In genomic region chr6:11785449-11785951, GRCh38 we compare ENCODE assay signal across 8 cellular contexts. TPM values are rescaled to one million over a fixed set of nuclear protein-coding genes. Genes with fewer than 3 reads are reported as not detected.
DNase-seq lines count a peak whose midpoint lies in the region; ATAC-seq and TF ChIP-seq lines count a peak whose summit lies in the region.

No MANE protein-coding gene starts in this region.

- H3K4me1 ChIP-seq in heart right ventricle, result no peaks in the 10 kb centered on the region

- H3K27ac ChIP-seq in coronary artery (no peak overlapping the region), heart right ventricle (no peak overlapping the region), WERI-Rb-1 (no peak overlapping the region)

- no peaks in the 10 kb centered on the region for H3K36me3 ChIP-seq in heart right ventricle
- no peaks in the 10 kb centered on the region for H3K36me3 ChIP-seq in WERI-Rb-1

- ATAC-seq in GM19438 (IDR thresholded peaks at IDR 0.05; ENCODE audit: low read depth, unreplicated experiment) (peak; percentile 47), HG03457 (IDR thresholded peaks at IDR 0.05; ENCODE audit: unreplicated experiment) (peak; percentile 41), heart right ventricle (no peak)

- TF ChIP-seq CTCF in GM12875 (IDR thresholded peaks at IDR 0.05; ENCODE audit: borderline replicate concordance, insufficient read depth, low read depth, low read length) (no peak), coronary artery (IDR thresholded peaks at IDR 0.05) (no peak), heart right ventricle (IDR thresholded peaks at IDR 0.05) (no peak), WERI-Rb-1 (IDR thresholded peaks at IDR 0.05; ENCODE audit: low read depth, low read length) (no peak)

- intact Hi-C loops in heart right ventricle (cut with DNase I), result no loop called here

- H3K27me3 ChIP-seq in heart right ventricle, result no peaks in the 10 kb centered on the region
- H3K27me3 ChIP-seq in WERI-Rb-1 (ENCODE audit: insufficient read depth, low read depth, severe bottlenecking), result no peaks in the 10 kb centered on the region

- peak; percentile 12 for DNase-seq in coronary artery (ENCODE audit: low spot score)
- DNase-seq in heart right ventricle, result no peak
- DNase-seq in hepatic stellate cell (ENCODE audit: low spot score), result no peak
- DNase-seq in NOMO-1 (lab: John Stamatoyannopoulos, UW; ENCODE audit: unreplicated experiment in 2 of 2), result no peak
- DNase-seq in WERI-Rb-1, result no peak

- H3K4me3 ChIP-seq in GM12875 (ENCODE audit: low read depth, low read length), result peak overlapping the region; percentile 47
- H3K4me3 ChIP-seq in coronary artery, result no peak overlapping the region
- H3K4me3 ChIP-seq in heart right ventricle, result peak overlapping the region in 1 of 10 donors; percentile 20
- no peak overlapping the region for H3K4me3 ChIP-seq in WERI-Rb-1 (ENCODE audit: low read depth, low read length)

- WGBS in heart right ventricle, 2 donors, result 57 to 66% methylated on average over 8 of the region's 8 CpGs

- H3K9me3 ChIP-seq in heart right ventricle (no peaks in the 10 kb centered on the region), WERI-Rb-1 (ENCODE audit: severe bottlenecking) (no peaks in the 10 kb centered on the region)

RNA-seq across cellular contexts. Expression of gene ADTRP, which starts 6.9 kb away (rescaled TPM):
- under 1 TPM in 2 of 10 donors, not detected in 8; 0.24 to 0.37 TPM for total RNA-seq in heart right ventricle
- polyA plus RNA-seq in heart right ventricle, result under 1 TPM in 1 of 2 donors, not detected in 1; 0.14 TPM

Comparison
In these comparisons a context has a peak if more than half of its experiments do, and no peak if none do; other contexts are left out.
1. ATAC-seq: peak in GM19438 (single experiment) and HG03457 (single experiment); none in heart right ventricle (0 of 8).